35 cellular contexts compared by ENCODE assay signal in the genomic region with DNA sequence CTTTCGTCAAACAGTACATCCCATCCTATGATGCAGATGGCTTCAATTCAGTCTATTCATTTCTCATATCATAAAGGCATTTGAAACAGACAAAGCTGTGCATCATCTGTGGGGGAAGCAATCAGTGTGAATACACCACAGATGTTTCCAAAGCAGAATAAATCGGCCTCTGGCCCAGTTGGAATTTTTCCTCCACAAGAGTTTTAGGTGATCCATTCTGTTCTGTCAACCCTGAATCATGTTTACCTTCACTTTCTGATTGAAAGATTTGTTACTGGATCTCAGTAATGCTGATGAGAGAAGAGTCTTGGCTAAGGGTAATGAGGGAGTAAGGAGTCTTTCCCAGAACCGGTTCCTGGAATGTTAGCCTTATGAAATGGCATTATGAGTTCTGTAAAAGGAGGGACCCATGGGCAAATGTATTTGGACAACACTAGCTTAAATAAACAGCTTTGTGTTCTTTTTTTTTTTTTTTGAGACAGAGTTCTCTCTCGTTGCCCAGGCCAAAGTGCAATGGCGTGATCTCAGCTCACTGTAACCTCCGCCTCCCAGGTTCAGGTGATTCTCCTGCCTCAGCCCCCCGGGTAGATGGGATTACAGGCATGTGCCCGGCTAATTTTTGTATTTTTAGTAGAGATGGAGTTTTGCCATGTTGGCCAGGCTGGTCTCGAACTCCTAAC.
"Had no signal": no experiment of that assay in that cellular context is flagged by ENCODE, and none has a peak within 500 bp of the region (broad histone marks: within the 10 kb centered on the region; RNA-seq: fewer than 3 reads in every experiment).

No MANE protein-coding gene starts in this region.

- H3K36me3 Mint-ChIP-seq: activated CD4-positive, alpha-beta memory T cell treated with anti-CD3 and anti-CD28 coated beads for 36 hours; activated naive CD4-positive, alpha-beta T cell treated with anti-CD3 and anti-CD28 coated beads, Interleukin-2, amount 50 U/mL, for 24 hours; activated naive CD8-positive, alpha-beta T cell; activated naive CD8-positive, alpha-beta T cell treated with anti-CD3 and anti-CD28 coated beads, Interleukin-2, amount 10 ng/mL, durations not matched to agents 7 days and 5 days; brain had no signal

- H3K4me3 Mint-ChIP-seq: activated B cell treated with CpG ODN at 0.5 μM for 24 hours; activated CD4-positive, alpha-beta memory T cell treated with anti-CD3 and anti-CD28 coated beads for 36 hours; activated CD4-positive, alpha-beta T cell treated with anti-CD3 and anti-CD28 coated beads, Interleukin-2, amount 10 ng/mL, durations not matched to agents 24 days and 14 days; activated CD8-positive, alpha-beta T cell treated with anti-CD3 and anti-CD28 coated beads for 36 hours; activated naive CD4-positive, alpha-beta T cell treated with anti-CD3 and anti-CD28 coated beads for 36 hours; activated naive CD4-positive, alpha-beta T cell treated with anti-CD3 and anti-CD28 coated beads, Interleukin-2, amount 50 U/mL, for 24 hours; activated naive CD8-positive, alpha-beta T cell; activated naive CD8-positive, alpha-beta T cell treated with anti-CD3 and anti-CD28 coated beads, Interleukin-2, amount 10 ng/mL, durations not matched to agents 7 days and 5 days; activated naive CD8-positive, alpha-beta T cell treated with anti-CD3 and anti-CD28 coated beads, Interleukin-2, amount 50 U/mL, for 24 hours; activated T-cell treated with anti-CD3 and anti-CD28 coated beads, Interleukin-2, amount 50 U/mL, for 4 hours; activated T-cell treated with anti-CD3 and anti-CD28 coated beads, Interleukin-2, amount 50 U/mL, for 72 hours; activated T-helper 1 cell treated with anti-CD3 and anti-CD28 coated beads, Interleukin-12 subunit alpha, Interleukin-12 subunit beta, Interleukin-2, Interleukin-4 antibody, amounts not matched to agents 30 ng/mL and 10 ng/mL and 1 ng/mL, durations not matched to agents 14 hours and 24 hours and 36 hours; activated T-helper 17 cell treated with anti-CD3 and anti-CD28 coated beads, Interleukin-2, amount 50 U/mL, for 72 hours; brain; central memory CD8-positive, alpha-beta T cell; T-helper 1 cell treated with Interleukin-12 subunit alpha and Interleukin-12 subunit beta and Interleukin-4 antibody, amounts not matched to agents 30 μg/mL and 1 μg/mL, for 36 hours; T-helper 2 cell treated with Interferon-gamma antibody and Interleukin-4, amounts not matched to agents 5 μg/mL and 100 μg/mL, for 36 hours had no signal

- H3K27ac ChIP-seq: ascending aorta, cardiac muscle cell, VCaP had no signal

- H3K27ac Mint-ChIP-seq: activated B cell treated with CpG ODN at 0.5 μM for 24 hours; activated CD4-positive, alpha-beta memory T cell treated with anti-CD3 and anti-CD28 coated beads for 36 hours; activated CD4-positive, alpha-beta T cell treated with anti-CD3 and anti-CD28 coated beads, Interleukin-2, amount 10 ng/mL, durations not matched to agents 24 days and 14 days; activated CD8-positive, alpha-beta T cell treated with anti-CD3 and anti-CD28 coated beads for 36 hours; activated naive CD4-positive, alpha-beta T cell treated with anti-CD3 and anti-CD28 coated beads for 36 hours; activated naive CD4-positive, alpha-beta T cell treated with anti-CD3 and anti-CD28 coated beads, Interleukin-2, amount 50 U/mL, for 24 hours; activated naive CD8-positive, alpha-beta T cell; activated naive CD8-positive, alpha-beta T cell treated with anti-CD3 and anti-CD28 coated beads, Interleukin-2, amount 10 ng/mL, durations not matched to agents 7 days and 5 days; activated naive CD8-positive, alpha-beta T cell treated with anti-CD3 and anti-CD28 coated beads, Interleukin-2, amount 50 U/mL, for 24 hours; activated T-cell treated with anti-CD3 and anti-CD28 coated beads, Interleukin-2, amount 50 U/mL, for 72 hours; activated T-helper 1 cell treated with anti-CD3 and anti-CD28 coated beads, Interleukin-12 subunit alpha, Interleukin-12 subunit beta, Interleukin-2, Interleukin-4 antibody, amounts not matched to agents 30 ng/mL and 10 ng/mL and 1 ng/mL, durations not matched to agents 14 hours and 24 hours and 36 hours; activated T-helper 17 cell treated with anti-CD3 and anti-CD28 coated beads, Interleukin-2, amount 50 U/mL, for 72 hours; brain; T-helper 1 cell treated with Interleukin-12 subunit alpha and Interleukin-12 subunit beta and Interleukin-4 antibody, amounts not matched to agents 30 μg/mL and 1 μg/mL, for 36 hours; T-helper 2 cell treated with Interferon-gamma antibody and Interleukin-4, amounts not matched to agents 5 μg/mL and 100 μg/mL, for 36 hours had no signal

- H3K4me1 Mint-ChIP-seq: activated B cell treated with CpG ODN at 0.5 μM for 24 hours; activated naive CD4-positive, alpha-beta T cell treated with anti-CD3 and anti-CD28 coated beads, Interleukin-2, amount 50 U/mL, for 24 hours; activated naive CD8-positive, alpha-beta T cell treated with anti-CD3 and anti-CD28 coated beads, Interleukin-2, amount 10 ng/mL, durations not matched to agents 7 days and 5 days; activated naive CD8-positive, alpha-beta T cell treated with anti-CD3 and anti-CD28 coated beads, Interleukin-2, amount 50 U/mL, for 24 hours; activated T-helper 17 cell treated with anti-CD3 and anti-CD28 coated beads, Interleukin-2, amount 50 U/mL, for 72 hours; brain; central memory CD8-positive, alpha-beta T cell had no signal

- DNase-seq: activated B cell treated with CpG ODN at 0.5 μM for 24 hours; activated CD4-positive, alpha-beta memory T cell treated with anti-CD3 and anti-CD28 coated beads for 36 hours; activated CD4-positive, alpha-beta T cell treated with anti-CD3 and anti-CD28 coated beads for 4 hours; activated CD4-positive, alpha-beta T cell treated with anti-CD3 and anti-CD28 coated beads, Interleukin-2, amount 10 ng/mL, durations not matched to agents 24 days and 14 days; activated CD4-positive, alpha-beta T cell treated with anti-CD3 and anti-CD28 coated beads, Interleukin-2, amount 50 U/mL, for 1 hour; activated CD4-positive, alpha-beta T cell treated with anti-CD3 and anti-CD28 coated beads, Interleukin-2, amount 50 U/mL, for 4 hours; activated CD4-positive, CD25-positive, alpha-beta regulatory T cell treated with anti-CD3 and anti-CD28 coated beads, Interleukin-2, amount 50 U/mL, for 72 hours; activated CD8-positive, alpha-beta memory T cell treated with anti-CD3 and anti-CD28 coated beads, Interleukin-2, amount 50 U/mL, for 4 hours; activated CD8-positive, alpha-beta T cell treated with anti-CD3 and anti-CD28 coated beads for 36 hours; activated effector memory CD4-positive, alpha-beta T cell treated with anti-CD3 and anti-CD28 coated beads, Interleukin-2, amount 50 U/mL, for 16 hours; activated gamma-delta T cell treated with Interleukin-2 at 50 U/mL for 16 hours; activated naive CD4-positive, alpha-beta T cell; activated naive CD4-positive, alpha-beta T cell treated with anti-CD3 and anti-CD28 coated beads for 36 hours; activated naive CD8-positive, alpha-beta T cell treated with anti-CD3 and anti-CD28 coated beads, Interleukin-2, amount 10 ng/mL, durations not matched to agents 7 days and 5 days; activated naive CD8-positive, alpha-beta T cell treated with anti-CD3 and anti-CD28 coated beads, Interleukin-2, amount 50 U/mL, for 24 hours; activated T-cell treated with anti-CD3 and anti-CD28 coated beads for 4 hours; activated T-cell treated with anti-CD3 and anti-CD28 coated beads, Interleukin-2, amount 50 U/mL, for 1 hour; activated T-cell treated with anti-CD3 and anti-CD28 coated beads, Interleukin-2, amount 50 U/mL, for 4 hours; activated T-cell treated with anti-CD3 and anti-CD28 coated beads, Interleukin-2, amount 50 U/mL, for 72 hours; amygdala; caudate nucleus; T-helper 1 cell; T-helper 2 cell; T-helper 9 cell had no signal

- H3K4me3 ChIP-seq: ascending aorta, cardiac muscle cell had no signal

- H3K27me3 ChIP-seq: ascending aorta had no signal

- H3K4me1 ChIP-seq: ascending aorta had no signal

- H3K9me3 Mint-ChIP-seq: activated B cell treated with CpG ODN at 0.5 μM for 24 hours; activated CD4-positive, alpha-beta memory T cell treated with anti-CD3 and anti-CD28 coated beads for 36 hours; activated CD4-positive, alpha-beta T cell treated with anti-CD3 and anti-CD28 coated beads, Interleukin-2, amount 10 ng/mL, durations not matched to agents 24 days and 14 days; activated CD8-positive, alpha-beta T cell treated with anti-CD3 and anti-CD28 coated beads for 36 hours; activated naive CD4-positive, alpha-beta T cell treated with anti-CD3 and anti-CD28 coated beads for 36 hours; activated naive CD4-positive, alpha-beta T cell treated with anti-CD3 and anti-CD28 coated beads, Interleukin-2, amount 50 U/mL, for 24 hours; activated naive CD8-positive, alpha-beta T cell treated with anti-CD3 and anti-CD28 coated beads, Interleukin-2, amount 10 ng/mL, durations not matched to agents 7 days and 5 days; activated naive CD8-positive, alpha-beta T cell treated with anti-CD3 and anti-CD28 coated beads, Interleukin-2, amount 50 U/mL, for 24 hours; activated T-cell treated with anti-CD3 and anti-CD28 coated beads, Interleukin-2, amount 50 U/mL, for 4 hours; activated T-cell treated with anti-CD3 and anti-CD28 coated beads, Interleukin-2, amount 50 U/mL, for 72 hours; activated T-helper 1 cell treated with anti-CD3 and anti-CD28 coated beads, Interleukin-12 subunit alpha, Interleukin-12 subunit beta, Interleukin-2, Interleukin-4 antibody, amounts not matched to agents 30 ng/mL and 10 ng/mL and 1 ng/mL, durations not matched to agents 14 hours and 24 hours and 36 hours; activated T-helper 17 cell treated with anti-CD3 and anti-CD28 coated beads, Interleukin-2, amount 50 U/mL, for 72 hours; brain; central memory CD8-positive, alpha-beta T cell; T-helper 1 cell treated with Interleukin-12 subunit alpha and Interleukin-12 subunit beta and Interleukin-4 antibody, amounts not matched to agents 30 μg/mL and 1 μg/mL, for 36 hours; T-helper 2 cell treated with Interferon-gamma antibody and Interleukin-4, amounts not matched to agents 5 μg/mL and 100 μg/mL, for 36 hours had no signal

- H3K36me3 ChIP-seq: ascending aorta, cardiac muscle cell had no signal

- ATAC-seq: activated CD8-positive, alpha-beta T cell treated with anti-CD3 and anti-CD28 coated beads for 36 hours; activated naive CD8-positive, alpha-beta T cell treated with anti-CD3 and anti-CD28 coated beads, Interleukin-2, amount 50 U/mL, for 24 hours; activated T-cell treated with anti-CD3 and anti-CD28 coated beads, Interleukin-2, amount 50 U/mL, for 4 hours; activated T-cell treated with anti-CD3 and anti-CD28 coated beads, Interleukin-2, amount 50 U/mL, for 72 hours; activated T-helper 17 cell treated with anti-CD3 and anti-CD28 coated beads, Interleukin-2, amount 50 U/mL, for 72 hours had no signal

- H3K9me3 ChIP-seq: ascending aorta had no signal
